In the genomic region with DNA sequence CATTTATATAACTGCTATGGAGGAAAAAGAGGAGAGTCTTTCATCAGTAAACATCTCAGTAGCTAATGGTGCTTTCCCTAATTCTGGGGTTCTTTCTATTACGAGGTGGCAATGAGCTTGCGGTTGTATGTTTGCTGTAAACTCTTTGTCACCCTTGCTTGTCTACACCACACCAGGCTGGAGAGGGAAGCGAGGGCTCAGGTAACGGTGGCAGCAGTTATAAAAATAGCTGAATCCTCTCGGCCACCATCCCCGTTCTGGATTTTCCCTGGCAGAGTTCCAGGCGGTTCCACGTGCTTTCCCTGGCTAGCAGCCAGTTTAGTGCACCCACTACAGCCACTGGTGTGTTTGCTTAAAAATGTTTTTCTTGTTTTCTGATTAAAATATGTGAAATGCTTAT, we compare ENCODE assay signal across 9 cellular contexts. TPM values are rescaled to one million over a fixed set of nuclear protein-coding genes. Genes with fewer than 3 reads are reported as not detected.
DNase-seq lines count a peak whose midpoint lies in the region; ATAC-seq, FAIRE-seq and TF ChIP-seq lines count a peak whose summit lies in the region.
"Had no signal": no experiment of that assay in that cellular context is flagged by ENCODE, and none has a peak within 500 bp of the region (broad histone marks: within the 10 kb centered on the region; RNA-seq: fewer than 3 reads in every experiment).

No MANE protein-coding gene starts in this region.

- ATAC-seq in HG03469 (IDR thresholded peaks at IDR 0.05; ENCODE audit: unreplicated experiment): peak; percentile 32
- ATAC-seq in left lobe of liver: peak; percentile 23

- no peak for FAIRE-seq in H54 (lab: Jason Lieb, UNC)

- TF ChIP-seq POLR2A in H54 (IDR thresholded peaks at IDR 0.05; ENCODE audit: low read depth, low read length): no peak

- DNase-seq in activated naive CD4-positive, alpha-beta T cell treated with Interleukin-2 at 50 U/mL for 16 hours: peak; percentile 74
- DNase-seq in activated naive CD4-positive, alpha-beta T cell (lab: John Stamatoyannopoulos, UW): no peak
- peak; percentile 47 to 50 for DNase-seq in activated CD4-positive, alpha-beta T cell treated with anti-CD3 and anti-CD28 coated beads, Interleukin-2, amount 50 U/mL, for 4 hours
- no peak for DNase-seq in left lobe of liver (ENCODE audit: low spot score)
- DNase-seq in H54 (ENCODE audit: insufficient read length, low spot score): no peak
- DNase-seq in medulla oblongata (ENCODE audit: extremely low spot score): no peak
- DNase-seq in OCI-M2 (lab: John Stamatoyannopoulos, UW; ENCODE audit: unreplicated experiment): no peak

RNA-seq across cellular contexts. Expression of gene MAS1, which starts 39.0 kb away (rescaled TPM):
- total RNA-seq in left lobe of liver: not detected
- total RNA-seq: RPMI7951 had no signal

RNA-seq across cellular contexts. Expression of gene IGF2R, which starts 39.1 kb away (rescaled TPM):
- total RNA-seq in left lobe of liver: 51.5 TPM

Comparison
In these comparisons a context has a peak if more than half of its experiments do, and no peak if none do; other contexts are left out.
1. DNase-seq: peak in activated naive CD4-positive, alpha-beta T cell treated with Interleukin-2 at 50 U/mL for 16 hours (single experiment) and activated CD4-positive, alpha-beta T cell treated with anti-CD3 and anti-CD28 coated beads, Interleukin-2, amount 50 U/mL, for 4 hours (2 of 2); none in activated naive CD4-positive, alpha-beta T cell (0 of 4), left lobe of liver (single experiment), H54 (single experiment), medulla oblongata (single experiment) and OCI-M2 (single experiment).